ENCODE assay signal across 1 cellular context in genomic region chr2:3483986-3484960, GRCh38.
TF ChIP-seq lines count a peak whose summit lies in the region.

No MANE protein-coding gene starts in this region.

TF ChIP-seq in HepG2, 621 proteins besides CTCF, POLR2A, EP300 and RAD21:
- TF ChIP-seq AGO2 (optimal IDR thresholded peaks at IDR 0.05; ENCODE audit: low read depth, low read length) (peak; percentile 11), PHF8 (CRISPR knock-in tag; IDR thresholded peaks at IDR 0.05) (no peak), ZNF790 (CRISPR knock-in tag; IDR thresholded peaks at IDR 0.05; ENCODE audit: borderline replicate concordance) (no peak), ARHGAP35 (CRISPR knock-in tag; IDR thresholded peaks at IDR 0.05; ENCODE audit: borderline replicate concordance) (no peak), ZNF768 (CRISPR knock-in tag; IDR thresholded peaks at IDR 0.05) (0 out of 2 replicates have a peak, but pooled peaks have one; percentile 5)
